In genomic region chr6:47426524-47427302, GRCh38 we compare ENCODE assay signal across 1 cellular context.
TF ChIP-seq lines count a peak whose summit lies in the region.

No MANE protein-coding gene starts in this region.

TF ChIP-seq in K562, 482 proteins besides CTCF, POLR2A, EP300 and RAD21 (continued from another document):
- TF ChIP-seq CXXC5 (CRISPR knock-in tag; IDR thresholded peaks at IDR 0.05) (0 out of 2 replicates have a peak, but pooled peaks have one; percentile 17), POLR3A (IDR thresholded peaks at IDR 0.05; ENCODE audit: borderline replicate concordance, extremely low read depth, insufficient read depth, insufficient read length) (no peak), ARID1B (IDR thresholded peaks at IDR 0.05) (peak; percentile 23; the same call in 1 of the 2 replicates), HMBOX1 (IDR thresholded peaks at IDR 0.05) (peak; percentile 87), SUPT5H (IDR thresholded peaks at IDR 0.05) (no peak)
- TF ChIP-seq, protein P1, sequence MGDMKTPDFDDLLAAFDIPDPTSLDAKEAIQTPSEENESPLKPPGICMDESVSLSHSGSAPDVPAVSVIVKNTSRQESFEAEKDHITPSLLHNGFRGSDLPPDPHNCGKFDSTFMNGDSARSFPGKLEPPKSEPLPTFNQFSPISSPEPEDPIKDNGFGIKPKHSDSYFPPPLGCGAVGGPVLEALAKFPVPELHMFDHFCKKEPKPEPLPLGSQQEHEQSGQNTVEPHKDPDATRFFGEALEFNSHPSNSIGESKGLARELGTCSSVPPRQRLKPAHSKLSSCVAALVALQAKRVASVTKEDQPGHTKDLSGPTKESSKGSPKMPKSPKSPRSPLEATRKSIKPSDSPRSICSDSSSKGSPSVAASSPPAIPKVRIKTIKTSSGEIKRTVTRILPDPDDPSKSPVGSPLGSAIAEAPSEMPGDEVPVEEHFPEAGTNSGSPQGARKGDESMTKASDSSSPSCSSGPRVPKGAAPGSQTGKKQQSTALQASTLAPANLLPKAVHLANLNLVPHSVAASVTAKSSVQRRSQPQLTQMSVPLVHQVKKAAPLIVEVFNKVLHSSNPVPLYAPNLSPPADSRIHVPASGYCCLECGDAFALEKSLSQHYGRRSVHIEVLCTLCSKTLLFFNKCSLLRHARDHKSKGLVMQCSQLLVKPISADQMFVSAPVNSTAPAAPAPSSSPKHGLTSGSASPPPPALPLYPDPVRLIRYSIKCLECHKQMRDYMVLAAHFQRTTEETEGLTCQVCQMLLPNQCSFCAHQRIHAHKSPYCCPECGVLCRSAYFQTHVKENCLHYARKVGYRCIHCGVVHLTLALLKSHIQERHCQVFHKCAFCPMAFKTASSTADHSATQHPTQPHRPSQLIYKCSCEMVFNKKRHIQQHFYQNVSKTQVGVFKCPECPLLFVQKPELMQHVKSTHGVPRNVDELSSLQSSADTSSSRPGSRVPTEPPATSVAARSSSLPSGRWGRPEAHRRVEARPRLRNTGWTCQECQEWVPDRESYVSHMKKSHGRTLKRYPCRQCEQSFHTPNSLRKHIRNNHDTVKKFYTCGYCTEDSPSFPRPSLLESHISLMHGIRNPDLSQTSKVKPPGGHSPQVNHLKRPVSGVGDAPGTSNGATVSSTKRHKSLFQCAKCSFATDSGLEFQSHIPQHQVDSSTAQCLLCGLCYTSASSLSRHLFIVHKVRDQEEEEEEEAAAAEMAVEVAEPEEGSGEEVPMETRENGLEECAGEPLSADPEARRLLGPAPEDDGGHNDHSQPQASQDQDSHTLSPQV (IDR thresholded peaks at IDR 0.05), result peak; percentile 62; the same call in 1 of the 2 replicates
- TF ChIP-seq, protein P2, sequence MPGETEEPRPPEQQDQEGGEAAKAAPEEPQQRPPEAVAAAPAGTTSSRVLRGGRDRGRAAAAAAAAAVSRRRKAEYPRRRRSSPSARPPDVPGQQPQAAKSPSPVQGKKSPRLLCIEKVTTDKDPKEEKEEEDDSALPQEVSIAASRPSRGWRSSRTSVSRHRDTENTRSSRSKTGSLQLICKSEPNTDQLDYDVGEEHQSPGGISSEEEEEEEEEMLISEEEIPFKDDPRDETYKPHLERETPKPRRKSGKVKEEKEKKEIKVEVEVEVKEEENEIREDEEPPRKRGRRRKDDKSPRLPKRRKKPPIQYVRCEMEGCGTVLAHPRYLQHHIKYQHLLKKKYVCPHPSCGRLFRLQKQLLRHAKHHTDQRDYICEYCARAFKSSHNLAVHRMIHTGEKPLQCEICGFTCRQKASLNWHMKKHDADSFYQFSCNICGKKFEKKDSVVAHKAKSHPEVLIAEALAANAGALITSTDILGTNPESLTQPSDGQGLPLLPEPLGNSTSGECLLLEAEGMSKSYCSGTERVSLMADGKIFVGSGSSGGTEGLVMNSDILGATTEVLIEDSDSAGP (CRISPR knock-in tag; IDR thresholded peaks at IDR 0.05), result no peak
- TF ChIP-seq, protein P3, sequence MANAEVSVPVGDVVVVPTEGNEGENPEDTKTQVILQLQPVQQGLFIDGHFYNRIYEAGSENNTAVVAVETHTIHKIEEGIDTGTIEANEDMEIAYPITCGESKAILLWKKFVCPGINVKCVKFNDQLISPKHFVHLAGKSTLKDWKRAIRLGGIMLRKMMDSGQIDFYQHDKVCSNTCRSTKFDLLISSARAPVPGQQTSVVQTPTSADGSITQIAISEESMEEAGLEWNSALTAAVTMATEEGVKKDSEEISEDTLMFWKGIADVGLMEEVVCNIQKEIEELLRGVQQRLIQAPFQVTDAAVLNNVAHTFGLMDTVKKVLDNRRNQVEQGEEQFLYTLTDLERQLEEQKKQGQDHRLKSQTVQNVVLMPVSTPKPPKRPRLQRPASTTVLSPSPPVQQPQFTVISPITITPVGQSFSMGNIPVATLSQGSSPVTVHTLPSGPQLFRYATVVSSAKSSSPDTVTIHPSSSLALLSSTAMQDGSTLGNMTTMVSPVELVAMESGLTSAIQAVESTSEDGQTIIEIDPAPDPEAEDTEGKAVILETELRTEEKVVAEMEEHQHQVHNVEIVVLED (CRISPR knock-in tag; IDR thresholded peaks at IDR 0.05), result no peak
